ENCODE assay signal across 8 cellular contexts in the genomic region with DNA sequence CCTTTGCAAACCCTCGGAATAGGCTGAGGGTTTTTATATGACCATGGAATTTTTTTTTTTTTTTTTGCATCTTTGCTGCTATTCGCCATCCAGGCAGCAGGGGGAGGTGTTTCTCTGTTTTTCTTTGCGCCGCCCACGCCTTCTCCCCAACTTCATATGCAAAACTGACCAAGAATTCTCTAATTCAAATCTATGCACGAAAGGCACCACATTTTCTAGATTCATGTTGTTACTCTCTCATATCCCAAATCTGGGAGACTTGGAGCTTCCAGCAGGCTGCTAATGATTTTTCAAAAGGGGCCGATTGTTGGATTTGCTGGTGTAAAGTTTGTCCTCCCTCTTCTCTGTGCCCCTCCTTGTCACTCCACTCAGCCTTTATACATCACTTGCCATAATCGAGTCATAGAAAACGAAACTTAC. TPM values are rescaled to one million over a fixed set of nuclear protein-coding genes. Genes with fewer than 3 reads are reported as not detected.
DNase-seq lines count a peak whose midpoint lies in the region; ATAC-seq, FAIRE-seq and TF ChIP-seq lines count a peak whose summit lies in the region.

No MANE protein-coding gene starts in this region.

- no peak overlapping the region; the same call in 1 of the 2 replicates for H3K4me3 ChIP-seq in GM06990 (replicated peaks; ENCODE audit: low read depth, low read length)

- DNase-seq in GM06990 (ENCODE audit: extremely low read depth, insufficient read length) (peak; percentile 23), HPDE6-E6E7 (ENCODE audit: extremely low spot score) (peak; percentile 26), RCC 7860 (ENCODE audit: low spot score) (peak; percentile 16), foreskin melanocyte (peak; percentile 81), omental fat pad (ENCODE audit: low spot score) (peak; percentile 44), superior temporal gyrus (ENCODE audit: extremely low spot score) (peak; percentile 91)
- peak; percentile 53 for DNase-seq in activated gamma-delta T cell treated with anti-CD3 and anti-CD28 coated beads, Interleukin-2, amount 50 U/mL, for 16 hours (ENCODE audit: low read depth)

- no peak for FAIRE-seq in RCC 7860 (lab: Jason Lieb, UNC)

- ATAC-seq in omental fat pad (ENCODE audit: low FRiP score) (no peak), GM18517 (IDR thresholded peaks at IDR 0.05; ENCODE audit: unreplicated experiment) (no peak)

- TF ChIP-seq CTCF in GM06990 (IDR thresholded peaks at IDR 0.05; ENCODE audit: insufficient read depth, low read length, poor library complexity, severe bottlenecking): peak; percentile 87
- peak in 1 of 3 donors; percentile 9 for TF ChIP-seq CTCF in omental fat pad (IDR thresholded peaks at IDR 0.05)

- H3K27me3 ChIP-seq in GM06990 (replicated peaks; ENCODE audit: control insufficient read depth, insufficient read depth, low read length): no peaks in the 10 kb centered on the region; the same call in 1 of the 2 replicates

- H3K36me3 ChIP-seq in GM06990 (ENCODE audit: control insufficient read depth, insufficient read depth, low read length): no peaks in the 10 kb centered on the region

RNA-seq across cellular contexts. Expression of gene BOD1L1, which starts 29.1 kb away (rescaled TPM):
- total RNA-seq in omental fat pad: 10 to 100 TPM; 34.2 to 65.9 (median 36.7) TPM

Comparison
In these comparisons a context has a peak if more than half of its experiments do, and no peak if none do; other contexts are left out.
1. DNase-seq: peak in every context shown above with its lines; median percentile 91 in superior temporal gyrus; 81 in foreskin melanocyte; 53 in activated gamma-delta T cell treated with anti-CD3 and anti-CD28 coated beads, Interleukin-2, amount 50 U/mL, for 16 hours; 44 in omental fat pad; 26 in HPDE6-E6E7; 23 in GM06990; 16 in RCC 7860.